In genomic region chr3:86985427-86985826, GRCh38 we compare ENCODE assay signal across 15 cellular contexts. TPM values are rescaled to one million over a fixed set of nuclear protein-coding genes. Genes with fewer than 3 reads are reported as not detected.
A peak's percentile ranks its signal among the peaks of the same experiment; 100 is the strongest.
DNase-seq lines count a peak whose midpoint lies in the region; ATAC-seq and TF ChIP-seq lines count a peak whose summit lies in the region.
"Had no signal": no experiment of that assay in that cellular context is flagged by ENCODE, and none has a peak within 500 bp of the region (broad histone marks: within the 10 kb centered on the region; RNA-seq: fewer than 3 reads in every experiment).

No MANE protein-coding gene starts in this region.

- no peak for TF ChIP-seq POLR2A in transverse colon (IDR thresholded peaks at IDR 0.05)

- no peaks in the 10 kb centered on the region for H3K9me3 ChIP-seq in transverse colon

- TF ChIP-seq CTCF in coronary artery (IDR thresholded peaks at IDR 0.05) (no peak), nephron (IDR thresholded peaks at IDR 0.05; ENCODE audit: unreplicated experiment in 3 of 3) (no peak), transverse colon (IDR thresholded peaks at IDR 0.05) (no peak)

- no peaks in the 10 kb centered on the region for H3K36me3 ChIP-seq in transverse colon

- H3K4me3 ChIP-seq in coronary artery (peak overlapping the region; percentile 5), transverse colon (no peak overlapping the region)

- H3K27ac ChIP-seq in coronary artery (peak overlapping the region; percentile 70 to 86), transverse colon (peak overlapping the region; percentile 40 to 88 (median 58))

- peaks cover 18% of the 10 kb centered on the region for H3K27me3 Mint-ChIP-seq in nephron (ENCODE audit: low read depth)

- peaks cover 59% of the 10 kb centered on the region for H3K4me1 Mint-ChIP-seq in nephron
- H3K4me1 Mint-ChIP-seq: memory B cell; stimulated activated memory B cell treated with anti-CD40 and anti-IgM and Interleukin-4, amounts not matched to agents 10 μg/mL and 1 μg/mL and 100 μg/mL, for 72 hours had no signal

- H3K9me3 Mint-ChIP-seq in nephron = no peaks in the 10 kb centered on the region
- H3K9me3 Mint-ChIP-seq: brain; memory B cell; stimulated activated memory B cell treated with anti-CD40 and anti-IgM and Interleukin-4, amounts not matched to agents 10 μg/mL and 1 μg/mL and 100 μg/mL, for 72 hours had no signal

- H3K4me3 Mint-ChIP-seq in nephron = peak overlapping the region in 1 of 3 experiments; percentile 73
- H3K4me3 Mint-ChIP-seq: memory B cell; stimulated activated memory B cell treated with anti-CD40 and anti-IgM and Interleukin-4, amounts not matched to agents 10 μg/mL and 1 μg/mL and 100 μg/mL, for 72 hours had no signal

- ATAC-seq in HG02970 (IDR thresholded peaks at IDR 0.05; ENCODE audit: low FRiP score, unreplicated experiment) = no peak
- ATAC-seq: stimulated activated memory B cell treated with anti-CD40 and anti-IgM and Interleukin-4, amounts not matched to agents 10 μg/mL and 1 μg/mL and 100 μg/mL, for 72 hours had no signal

- TF ChIP-seq EP300 in transverse colon (IDR thresholded peaks at IDR 0.05; ENCODE audit: low read depth) = no peak

- H3K4me1 ChIP-seq in transverse colon = peaks cover 0 to 9% (median 0%) of the 10 kb centered on the region in 4 donors

- in situ Hi-C loops in transverse colon (cut with MboI; ENCODE audit: low pct_ligation_motif_present in 1 of 4, low pct_unique_long_range_greater_than_20kb in 1 of 4, low sequenced_read_pairs in 3 of 4) = no loop called here

- 39 to 78% methylated on average over 1 of the region's 1 CpG for whole genome bisulfite sequencing in transverse colon (ENCODE audit: low coverage in 1 of 2), 2 donors

- H3K27ac Mint-ChIP-seq in nephron = peak overlapping the region in 2 of 3 experiments; percentile 18 to 56
- H3K27ac Mint-ChIP-seq: memory B cell; stimulated activated memory B cell treated with anti-CD40 and anti-IgM and Interleukin-4, amounts not matched to agents 10 μg/mL and 1 μg/mL and 100 μg/mL, for 72 hours had no signal

- DNase-seq in NCI-H69 (lab: John Stamatoyannopoulos, UW) (peak; percentile 9), coronary artery (ENCODE audit: low spot score) (no peak), transverse colon (no peak), KG1 (lab: John Stamatoyannopoulos, UW) (no peak)
- no peak for DNase-seq in activated naive CD4-positive, alpha-beta T cell treated with anti-CD3 and anti-CD28 coated beads, Interleukin-2, amount 50 U/mL, for 16 hours
- DNase-seq: activated CD4-positive, alpha-beta T cell treated with anti-CD3 and anti-CD28 coated beads for 1 hour; activated CD8-positive, alpha-beta memory T cell treated with anti-CD3 and anti-CD28 coated beads, Interleukin-2, amount 50 U/mL, for 4 hours; DMS79 treated with DMSO at 0.1 percent for 48 hours; KBM-7; NCI-H1417 treated with DMSO at 0.1 percent for 48 hours had no signal

- peaks cover 17% of the 10 kb centered on the region for H3K27me3 ChIP-seq in transverse colon

- intact Hi-C loops in transverse colon (cut with DNase I; ENCODE audit: low total_unique reads) = no loop called here

- no peaks in the 10 kb centered on the region for H3K36me3 Mint-ChIP-seq in nephron (ENCODE audit: low read depth)
- H3K36me3 Mint-ChIP-seq: brain; memory B cell; stimulated activated memory B cell treated with anti-CD40 and anti-IgM and Interleukin-4, amounts not matched to agents 10 μg/mL and 1 μg/mL and 100 μg/mL, for 72 hours had no signal

RNA-seq across cellular contexts. Expression of gene VGLL3, which starts 5.5 kb away (rescaled TPM):
- 100 to 1,000 TPM in 1 of 4 donors, 1 to 10 TPM in 3; 3.8 to 138 (median 8.0) TPM for total RNA-seq in transverse colon
